ENCODE assay signal across 12 cellular contexts in genomic region chr11:29282088-29282487, GRCh38.
DNase-seq lines count a peak whose midpoint lies in the region; ATAC-seq, FAIRE-seq and TF ChIP-seq lines count a peak whose summit lies in the region.
"Had no signal": no experiment of that assay in that cellular context is flagged by ENCODE, and none has a peak within 500 bp of the region (broad histone marks: within the 10 kb centered on the region; RNA-seq: fewer than 3 reads in every experiment).

No MANE protein-coding gene starts in this region.

- H3K79me2 ChIP-seq in fibroblast of lung (ENCODE audit: control insufficient read depth, insufficient read depth, low read length) = no peaks in the 10 kb centered on the region
- H3K79me2 ChIP-seq: parathyroid adenoma had no signal

- H3K9me3 ChIP-seq in fibroblast of lung (ENCODE audit: control insufficient read depth, insufficient read depth, low read depth, low read length) (no peaks in the 10 kb centered on the region), small intestine (ENCODE audit: control insufficient read depth, low read depth) (no peaks in the 10 kb centered on the region)
- H3K9me3 ChIP-seq in CD4-positive, alpha-beta memory T cell (ENCODE audit: control insufficient read depth in 1 of 2, low read length in 2 of 2) = no peaks in the 10 kb centered on the region

- CTCF ChIA-PET in CD4-positive, alpha-beta memory T cell (lab: Charles Lee; ENCODE audit: partially characterized antibody) = no interaction called here

- no peaks in the 10 kb centered on the region for H4K20me1 ChIP-seq in fibroblast of lung (ENCODE audit: control insufficient read depth, extremely low read depth, insufficient read depth, low read length)

- peaks cover 13 to 19% of the 10 kb centered on the region in 2 donors for H3K9me3 Mint-ChIP-seq in natural killer cell
- peaks cover 0 to 14% (median 3%) of the 10 kb centered on the region in 8 donors for H3K9me3 Mint-ChIP-seq in CD4-positive, alpha-beta memory T cell

- no peak for TF ChIP-seq POLR2A in H54 (IDR thresholded peaks at IDR 0.05; ENCODE audit: low read depth, low read length)

- POLR2A ChIA-PET in CD4-positive, alpha-beta memory T cell (lab: Charles Lee; ENCODE audit: partially characterized antibody) = no interaction called here

- no peak overlapping the region for H2AFZ ChIP-seq in fibroblast of lung (ENCODE audit: low read length)
- H2AFZ ChIP-seq: parathyroid adenoma had no signal

- intact Hi-C loops in natural killer cell (cut with micrococcal nuclease) = no loop called here
- intact Hi-C loops in CD4-positive, alpha-beta memory T cell (cut with micrococcal nuclease) = no loop called here

- 21 to 47% (median 31%) methylated on average over 2 of the region's 2 CpGs for WGBS in small intestine, 3 donors

- no peaks in the 10 kb centered on the region for H3K27me3 ChIP-seq in fibroblast of lung (ENCODE audit: control insufficient read depth, insufficient read depth, low read length)
- H3K27me3 ChIP-seq in CD4-positive, alpha-beta memory T cell (ENCODE audit: insufficient read depth, low read length) = no peaks in the 10 kb centered on the region
- H3K27me3 ChIP-seq in small intestine (ENCODE audit: control insufficient read depth in 2 of 2, insufficient read depth in 2 of 2, low read length in 2 of 2) = no peaks in the 10 kb centered on the region

- H3K4me1 ChIP-seq in fibroblast of lung (ENCODE audit: control insufficient read depth, extremely low read depth, insufficient read depth, low read length) = peaks cover 2% of the 10 kb centered on the region
- no peaks in the 10 kb centered on the region for H3K4me1 ChIP-seq in CD4-positive, alpha-beta memory T cell (ENCODE audit: insufficient read depth, low read length)
- no peaks in the 10 kb centered on the region for H3K4me1 ChIP-seq in small intestine (ENCODE audit: control insufficient read depth in 2 of 2, insufficient read depth in 1 of 2, low read depth in 1 of 2, low read length in 1 of 2)
- H3K4me1 ChIP-seq: parathyroid adenoma had no signal

- H3K27ac Mint-ChIP-seq in natural killer cell = no peak overlapping the region
- no peak overlapping the region for H3K27ac Mint-ChIP-seq in CD4-positive, alpha-beta memory T cell

- no peaks in the 10 kb centered on the region for H3K4me1 Mint-ChIP-seq in natural killer cell
- no peaks in the 10 kb centered on the region for H3K4me1 Mint-ChIP-seq in CD4-positive, alpha-beta memory T cell

- no peak overlapping the region for H3K4me3 Mint-ChIP-seq in natural killer cell
- H3K4me3 Mint-ChIP-seq in CD4-positive, alpha-beta memory T cell = no peak overlapping the region

- H3K4me2 ChIP-seq in fibroblast of lung (ENCODE audit: extremely low read depth, insufficient read depth, low read length) = peak overlapping the region; percentile 11

- TF ChIP-seq CTCF in fibroblast of lung (conservative IDR thresholded peaks at IDR 0.05 in 1 of 2, IDR thresholded peaks at IDR 0.05 in 1 of 2; ENCODE audit: low read depth in 1 of 2, low read length in 2 of 2) (no peak), natural killer cell (IDR thresholded peaks at IDR 0.05) (no peak)

- H3K36me3 ChIP-seq in fibroblast of lung (ENCODE audit: control insufficient read depth, insufficient read depth, low read length) (no peaks in the 10 kb centered on the region), small intestine (ENCODE audit: control insufficient read depth in 2 of 2, insufficient read depth in 2 of 2, low read length in 2 of 2) (no peaks in the 10 kb centered on the region)
- no peaks in the 10 kb centered on the region for H3K36me3 ChIP-seq in CD4-positive, alpha-beta memory T cell (ENCODE audit: insufficient read depth, low read length)

- no peaks in the 10 kb centered on the region for H3K27me3 Mint-ChIP-seq in natural killer cell (ENCODE audit: low read depth in 2 of 2)
- H3K27me3 Mint-ChIP-seq in CD4-positive, alpha-beta memory T cell = no peaks in the 10 kb centered on the region

- FAIRE-seq in H54 (lab: Jason Lieb, UNC) = peak; percentile 100
- FAIRE-seq in small intestine (lab: Jason Lieb, UNC) = no peak

- H3K4me3 ChIP-seq in fibroblast of lung (replicated peaks in 1 of 4; ENCODE audit: control extremely low read depth in 1 of 4, insufficient read depth in 1 of 4, low read depth in 3 of 4, low read length in 4 of 4) (no peak overlapping the region), small intestine (ENCODE audit: low read depth in 1 of 2, low read length in 2 of 2) (no peak overlapping the region)
- no peak overlapping the region for H3K4me3 ChIP-seq in CD4-positive, alpha-beta memory T cell (ENCODE audit: low read length in 2 of 2)

- H3K9ac ChIP-seq in fibroblast of lung (ENCODE audit: insufficient read depth, low read length) = no peak overlapping the region
- H3K9ac ChIP-seq: parathyroid adenoma had no signal

- H3K27ac ChIP-seq in fibroblast of lung (ENCODE audit: insufficient read depth, low read length) = no peak overlapping the region
- H3K27ac ChIP-seq in CD4-positive, alpha-beta memory T cell (ENCODE audit: low read depth, low read length) = no peak overlapping the region
- H3K27ac ChIP-seq in small intestine (ENCODE audit: low read depth in 1 of 2, low read length in 1 of 2) = no peak overlapping the region
- H3K27ac ChIP-seq: parathyroid adenoma had no signal

- no peak for ATAC-seq in natural killer cell

- no peaks in the 10 kb centered on the region for H3K36me3 Mint-ChIP-seq in natural killer cell
- no peaks in the 10 kb centered on the region for H3K36me3 Mint-ChIP-seq in CD4-positive, alpha-beta memory T cell

- DNase-seq in H54 (ENCODE audit: insufficient read length, low spot score) (peak; percentile 24), RKO (ENCODE audit: low spot score) (peak; percentile 79), fibroblast of lung (ENCODE audit: low read depth in 2 of 2) (peak; percentile 82 to 98), renal cortical epithelial cell (ENCODE audit: low read depth) (peak; percentile 98), natural killer cell (no peak), small intestine (no peak), SKM-1 (lab: John Stamatoyannopoulos, UW; ENCODE audit: unreplicated experiment) (no peak)
- no peak for DNase-seq in CD4-positive, alpha-beta memory T cell
- DNase-seq: glutamatergic neuron, H7, Karpas-422 had no signal

Comparison
In these comparisons a context has a peak if more than half of its experiments do, and no peak if none do; other contexts are left out.
1. DNase-seq: peak in H54 (single experiment), RKO (single experiment), fibroblast of lung (2 of 2) and renal cortical epithelial cell (single experiment); none in natural killer cell (single experiment), CD4-positive, alpha-beta memory T cell (0 of 5), small intestine (single experiment) and SKM-1 (single experiment).